11 cellular contexts compared by ENCODE assay signal in the genomic region with DNA sequence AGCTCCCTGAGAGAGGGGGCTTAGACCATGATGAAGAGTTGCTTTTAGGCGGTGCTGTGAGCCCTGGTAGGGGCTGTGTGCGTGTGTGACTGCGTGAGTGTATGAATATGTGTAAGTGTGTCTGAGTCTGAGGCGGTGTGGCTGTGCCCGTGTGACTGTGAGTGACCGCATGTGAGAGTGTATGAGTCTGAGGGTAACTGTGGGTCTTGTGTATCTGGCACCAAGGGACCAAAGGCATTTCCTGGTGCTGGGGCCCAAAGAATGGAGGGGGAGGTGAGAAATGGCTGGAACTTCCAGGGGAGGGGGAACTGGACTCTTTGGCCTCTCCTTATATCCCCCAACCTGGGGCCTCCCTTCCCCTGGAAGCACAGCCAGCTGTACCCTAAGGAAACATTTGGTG. TPM values are rescaled to one million over a fixed set of nuclear protein-coding genes. Genes with fewer than 3 reads are reported as not detected.
DNase-seq lines count a peak whose midpoint lies in the region; ATAC-seq and TF ChIP-seq lines count a peak whose summit lies in the region.
"Had no signal": no experiment of that assay in that cellular context is flagged by ENCODE, and none has a peak within 500 bp of the region (broad histone marks: within the 10 kb centered on the region; RNA-seq: fewer than 3 reads in every experiment).

No MANE protein-coding gene starts in this region.

- H3K36me3 Mint-ChIP-seq in endothelial cell (ENCODE audit: low read depth, unreplicated experiment) (peaks cover 7% of the 10 kb centered on the region), osteocyte (ENCODE audit: unreplicated experiment) (peaks cover 12% of the 10 kb centered on the region), CD14-positive monocyte (peaks cover 30 to 38% of the 10 kb centered on the region in 2 donors)

- H3K9me3 ChIP-seq in AG04450 (ENCODE audit: control insufficient read depth, insufficient read depth, low read length) (no peaks in the 10 kb centered on the region), MG63 (no peaks in the 10 kb centered on the region)

- ATAC-seq in GM19351 (IDR thresholded peaks at IDR 0.05; ENCODE audit: unreplicated experiment) (no peak), GM18505 (IDR thresholded peaks at IDR 0.05; ENCODE audit: unreplicated experiment) (no peak)

- H3K4me3 Mint-ChIP-seq in endothelial cell (ENCODE audit: unreplicated experiment) = peak overlapping the region; percentile 90
- peak overlapping the region; percentile 77 for H3K4me3 Mint-ChIP-seq in osteocyte (ENCODE audit: unreplicated experiment)
- no peak overlapping the region for H3K4me3 Mint-ChIP-seq in CD14-positive monocyte

- H3K4me3 ChIP-seq in AG04450 (ENCODE audit: low read depth, low read length) (peak overlapping the region; percentile 26; the same call in 1 of the 2 replicates), MG63 (no peak overlapping the region; the same call in 1 of the 2 replicates)

- CTCF ChIA-PET in AG04450 (lab: Charles Lee) = no interaction called here

- no peak overlapping the region for H3K27ac ChIP-seq in AG04450 (ENCODE audit: low read depth, low read length)

- H3K36me3 ChIP-seq in MG63 = no peaks in the 10 kb centered on the region; the same call in 1 of the 2 replicates

- intact Hi-C loops in CD14-positive monocyte (cut with micrococcal nuclease) = no loop called here

- H3K27me3 Mint-ChIP-seq in endothelial cell (ENCODE audit: unreplicated experiment) (peaks cover 14% of the 10 kb centered on the region), osteocyte (ENCODE audit: unreplicated experiment) (no peaks in the 10 kb centered on the region), CD14-positive monocyte (ENCODE audit: low read depth in 3 of 3) (peaks cover 8 to 14% (median 8%) of the 10 kb centered on the region in 3 donors)

- H3K9me3 Mint-ChIP-seq in endothelial cell (ENCODE audit: unreplicated experiment) (no peaks in the 10 kb centered on the region), osteocyte (ENCODE audit: unreplicated experiment) (no peaks in the 10 kb centered on the region), CD14-positive monocyte (peaks cover 0 to 4% (median 0%) of the 10 kb centered on the region in 7 donors)

- DNase-seq in AG04450 (ENCODE audit: low read depth, low spot score) (no peak), MG63 (peak; percentile 20), endothelial cell (ENCODE audit: low spot score) (no peak), osteocyte (ENCODE audit: extremely low spot score, unreplicated experiment) (no peak), NCI-H2029 treated with DMSO at 0.1 percent for 48 hours (lab: John Stamatoyannopoulos, UW) (no peak), CD14-positive monocyte (ENCODE audit: low spot score) (no peak)
- DNase-seq: EL, NCI-H2171 had no signal

- no peak for TF ChIP-seq POLR2A in GM18505 (IDR thresholded peaks at IDR 0.05; ENCODE audit: borderline replicate concordance, extremely low read depth, insufficient read depth, insufficient read length)

- H3K27me3 ChIP-seq in AG04450 (ENCODE audit: control insufficient read depth, insufficient read depth, low read length) (no peaks in the 10 kb centered on the region), MG63 (no peaks in the 10 kb centered on the region)

- POLR2A ChIA-PET in AG04450 (lab: Yijun Ruan, JAX) = interaction anchor here (1.9 kb wide), 1 partner anchor 12 kb away, joined by 7 read pairs; no protein-coding TSS in a partner anchor

- TF ChIP-seq CTCF in AG04450 (IDR thresholded peaks at IDR 0.05; ENCODE audit: low read depth, low read length) (no peak), endothelial cell (IDR thresholded peaks at IDR 0.05; ENCODE audit: unreplicated experiment) (no peak), osteocyte (IDR thresholded peaks at IDR 0.05) (no peak), CD14-positive monocyte (IDR thresholded peaks at IDR 0.05) (no peak)

- H3K27ac Mint-ChIP-seq in endothelial cell (ENCODE audit: unreplicated experiment) (peak overlapping the region; percentile 90), osteocyte (ENCODE audit: unreplicated experiment) (peak overlapping the region; percentile 78), CD14-positive monocyte (peak overlapping the region in 1 of 7 donors; percentile 26)

- H3K4me1 Mint-ChIP-seq in endothelial cell (ENCODE audit: unreplicated experiment) = peaks cover 25% of the 10 kb centered on the region
- H3K4me1 Mint-ChIP-seq in osteocyte (ENCODE audit: unreplicated experiment) = peaks cover 48% of the 10 kb centered on the region
- peaks cover 26% of the 10 kb centered on the region for H3K4me1 Mint-ChIP-seq in CD14-positive monocyte

RNA-seq across cellular contexts. Expression of a gene that starts 1.1 kb away (rescaled TPM):
- 14.6 and 19.0 TPM in 2 replicates for polyA plus RNA-seq in AG04450 (2011; rRNA removed)
- polyA minus RNA-seq in AG04450 (2011; rRNA and poly(A)+ RNA removed) = 13.8 and 15.7 TPM in 2 replicates
- 10.2 and 16.9 TPM in 2 replicates for total RNA-seq in MG63 (2014; rRNA removed; shearing (Covaris generic); ENCODE audit: low replicate concordance)
- total RNA-seq in endothelial cell (ENCODE audit: unreplicated experiment) = 61.4 TPM
- 32.6 and 36.7 TPM in 2 replicates for total RNA-seq in osteocyte
- 1 to 10 TPM; 2.8 to 4.1 TPM for polyA plus RNA-seq in CD14-positive monocyte

RNA-seq across cellular contexts. Expression of a gene that starts 6.7 kb away (rescaled TPM):
- polyA plus RNA-seq in AG04450 (2011; rRNA removed) (24.8 and 28.4 TPM in 2 replicates), CD14-positive monocyte (10 to 100 TPM; 25.6 to 26.9 TPM)
- 16.5 and 21.4 TPM in 2 replicates for polyA minus RNA-seq in AG04450 (2011; rRNA and poly(A)+ RNA removed)
- 8.2 and 9.9 TPM in 2 replicates for total RNA-seq in MG63 (2014; rRNA removed; shearing (Covaris generic); ENCODE audit: low replicate concordance)
- total RNA-seq in endothelial cell (ENCODE audit: unreplicated experiment) (53.1 TPM), osteocyte (57.2 and 58.4 TPM in 2 replicates)

RNA-seq across cellular contexts. Expression of a gene that starts 9.3 kb away (rescaled TPM):
- polyA plus RNA-seq in AG04450 (2011; rRNA removed) (not detected in 2 replicates), CD14-positive monocyte (not detected)
- not detected in 2 replicates for polyA minus RNA-seq in AG04450 (2011; rRNA and poly(A)+ RNA removed)
- total RNA-seq in MG63 (2014; rRNA removed; shearing (Covaris generic); ENCODE audit: low replicate concordance) = not detected in 2 replicates
- total RNA-seq in endothelial cell (ENCODE audit: unreplicated experiment) (not detected), osteocyte (0.78 and 1.1 TPM in 2 replicates)
- total RNA-seq: dermis microvascular lymphatic vessel endothelial cell had no signal

RNA-seq across cellular contexts. Expression of a gene that starts 15.5 kb away (rescaled TPM):
- polyA plus RNA-seq in AG04450 (2011; rRNA removed) (38.9 and 56.9 TPM in 2 replicates), CD14-positive monocyte (10 to 100 TPM; 49.5 to 59.6 TPM)
- 22.9 and 26.7 TPM in 2 replicates for polyA minus RNA-seq in AG04450 (2011; rRNA and poly(A)+ RNA removed)
- 106 and 115 TPM in 2 replicates for total RNA-seq in MG63 (2014; rRNA removed; shearing (Covaris generic); ENCODE audit: low replicate concordance)
- total RNA-seq in endothelial cell (ENCODE audit: unreplicated experiment) (25.9 TPM), osteocyte (71.9 and 76.7 TPM in 2 replicates)

RNA-seq across cellular contexts. Expression of a gene that starts 24.3 kb away (rescaled TPM):
- polyA plus RNA-seq in AG04450 (2011; rRNA removed) (not detected in 2 replicates), CD14-positive monocyte (not detected)
- polyA minus RNA-seq in AG04450 (2011; rRNA and poly(A)+ RNA removed) = not detected in 2 replicates
- 0.16 TPM in 1 of 2 replicates, not detected in the other for total RNA-seq in MG63 (2014; rRNA removed; shearing (Covaris generic); ENCODE audit: low replicate concordance)
- total RNA-seq in endothelial cell (ENCODE audit: unreplicated experiment) (not detected), osteocyte (not detected in 2 replicates)
- total RNA-seq: dermis microvascular lymphatic vessel endothelial cell had no signal

Comparison
In these comparisons a context has a peak if more than half of its experiments do, and no peak if none do; other contexts are left out.
1. H3K4me3 Mint-ChIP-seq: peak in endothelial cell (single experiment) and osteocyte (single experiment); none in CD14-positive monocyte (0 of 2).